In genomic region chr17:42337442-42337841, GRCh38 we compare ENCODE assay signal across 10 cellular contexts. TPM values are rescaled to one million over a fixed set of nuclear protein-coding genes. Genes with fewer than 3 reads are reported as not detected.
DNase-seq lines count a peak whose midpoint lies in the region; ATAC-seq and TF ChIP-seq lines count a peak whose summit lies in the region.
"Had no signal": no experiment of that assay in that cellular context is flagged by ENCODE, and none has a peak within 500 bp of the region (broad histone marks: within the 10 kb centered on the region; RNA-seq: fewer than 3 reads in every experiment).

No MANE protein-coding gene starts in this region.

- WGBS in neuronal stem cell (ENCODE audit: extremely low coverage in 2 of 2, insufficient read length in 2 of 2, insufficient replicate concordance in 1 of 2), 2 donors = no CpG with 5 or more reads among the region's 15 CpGs

- no peak overlapping the region for H2BK5ac ChIP-seq in neuronal stem cell (ENCODE audit: low read length)

- H3K27ac ChIP-seq in upper lobe of right lung (no peak overlapping the region), neuronal stem cell (replicated peaks; ENCODE audit: low read length) (no peak overlapping the region)

- H3K9ac ChIP-seq in neuronal stem cell (ENCODE audit: low read depth, low read length, poor library complexity) = no peak overlapping the region

- ATAC-seq in upper lobe of right lung (peak; percentile 81), HG02623 (IDR thresholded peaks at IDR 0.05; ENCODE audit: unreplicated experiment) (no peak), HG03159 (IDR thresholded peaks at IDR 0.05; ENCODE audit: unreplicated experiment) (no peak)

- H3K4me3 ChIP-seq in fibroblast of the aortic adventitia (ENCODE audit: low read depth, low read length) (no peak overlapping the region), upper lobe of right lung (no peak overlapping the region), neuronal stem cell (ENCODE audit: low read length in 2 of 2) (no peak overlapping the region)
- H3K4me3 ChIP-seq: thoracic aorta had no signal

- H3K4me1 ChIP-seq in upper lobe of right lung = no peaks in the 10 kb centered on the region
- H3K4me1 ChIP-seq in neuronal stem cell (ENCODE audit: control insufficient read depth in 2 of 2, insufficient read depth in 1 of 2, low read depth in 1 of 2, low read length in 2 of 2) = no peaks in the 10 kb centered on the region

- no peak overlapping the region for H2BK120ac ChIP-seq in neuronal stem cell (ENCODE audit: low read depth, low read length)

- H3K36me3 ChIP-seq in upper lobe of right lung = peaks cover 95% of the 10 kb centered on the region
- H3K36me3 ChIP-seq in neuronal stem cell (replicated peaks in 1 of 2; ENCODE audit: control insufficient read depth in 2 of 2, insufficient read depth in 2 of 2, low read length in 2 of 2) = peaks cover 25 to 95% of the 10 kb centered on the region in 2 donors

- H3K23ac ChIP-seq in neuronal stem cell (ENCODE audit: low read depth, low read length, poor library complexity) = no peak overlapping the region

- peaks cover 1% of the 10 kb centered on the region for H3K79me1 ChIP-seq in neuronal stem cell (ENCODE audit: low read depth, low read length)

- intact Hi-C loops in upper lobe of right lung (cut with DNase I) = no loop called here

- DNase-seq in activated T-cell treated with anti-CD3 and anti-CD28 coated beads for 1 hour (ENCODE audit: low read depth) (peak; percentile 40), activated T-cell treated with anti-CD3 and anti-CD28 coated beads for 4 hours (no peak), fibroblast of the aortic adventitia (ENCODE audit: low read depth) (peak; percentile 25), upper lobe of right lung (no peak), neuronal stem cell (ENCODE audit: low spot score) (no peak)
- DNase-seq in activated CD4-positive, alpha-beta T cell treated with anti-CD3 and anti-CD28 coated beads for 48 hours = peak; percentile 87
- DNase-seq: NCI-H345 had no signal

- TF ChIP-seq CTCF in fibroblast of the aortic adventitia (IDR thresholded peaks at IDR 0.05; ENCODE audit: insufficient read depth, low read length) = no peak
- TF ChIP-seq CTCF in upper lobe of right lung (IDR thresholded peaks at IDR 0.05) = no peak

- no peak overlapping the region for H4K8ac ChIP-seq in neuronal stem cell (ENCODE audit: low read depth, low read length)

- H2BK12ac ChIP-seq in neuronal stem cell (ENCODE audit: low read length) = no peak overlapping the region

- no peak overlapping the region for H3K18ac ChIP-seq in neuronal stem cell (ENCODE audit: low read length)

- no peak overlapping the region for H4K91ac ChIP-seq in neuronal stem cell (ENCODE audit: low read depth, low read length, poor library complexity)

- H3K14ac ChIP-seq in neuronal stem cell (ENCODE audit: low read length) = no peak overlapping the region

- no peaks in the 10 kb centered on the region for H3K9me3 ChIP-seq in upper lobe of right lung
- no peaks in the 10 kb centered on the region for H3K9me3 ChIP-seq in neuronal stem cell (replicated peaks in 1 of 2; ENCODE audit: control insufficient read depth in 2 of 2, insufficient read depth in 1 of 2, low read depth in 1 of 2, low read length in 2 of 2)
- H3K9me3 ChIP-seq: thoracic aorta had no signal

- H3K4ac ChIP-seq in neuronal stem cell (ENCODE audit: low read length) = no peak overlapping the region

- H3K27me3 ChIP-seq in upper lobe of right lung (no peaks in the 10 kb centered on the region), neuronal stem cell (ENCODE audit: control insufficient read depth in 3 of 3, insufficient read depth in 3 of 3, low read depth in 1 of 3, low read length in 3 of 3) (no peaks in the 10 kb centered on the region)

- H2AK5ac ChIP-seq in neuronal stem cell (ENCODE audit: low read depth, low read length) = no peak overlapping the region

- no peak overlapping the region for H2BK15ac ChIP-seq in neuronal stem cell (ENCODE audit: low read length)

- H3K4me2 ChIP-seq in neuronal stem cell (ENCODE audit: insufficient read depth, low read length, poor library complexity, severe bottlenecking) = no peak overlapping the region

- no peak overlapping the region for H2AFZ ChIP-seq in neuronal stem cell (ENCODE audit: low read length)

RNA-seq across cellular contexts. Expression of gene STAT5A, which starts 49.1 kb away (rescaled TPM):
- total RNA-seq in fibroblast of the aortic adventitia (ENCODE audit: low replicate concordance) = 25.2 and 27.3 TPM in 2 replicates
- 42.0 TPM for total RNA-seq in upper lobe of right lung
- 1.8 TPM for polyA plus RNA-seq in neuronal stem cell (2013, experiment 1 of 2)
- polyA plus RNA-seq in neuronal stem cell (2013, experiment 2 of 2) = 1.7 TPM

RNA-seq across cellular contexts. Expression of gene STAT3, which starts 50.8 kb away (rescaled TPM):
- total RNA-seq in fibroblast of the aortic adventitia (ENCODE audit: low replicate concordance) (103 and 137 TPM in 2 replicates), upper lobe of right lung (309 TPM)
- 31.5 TPM for polyA plus RNA-seq in neuronal stem cell (2013, experiment 1 of 2)
- 30.7 TPM for polyA plus RNA-seq in neuronal stem cell (2013, experiment 2 of 2)

Comparison
In these comparisons a context has a peak if more than half of its experiments do, and no peak if none do; other contexts are left out.
1. DNase-seq: peak in activated T-cell treated with anti-CD3 and anti-CD28 coated beads for 1 hour (single experiment), activated CD4-positive, alpha-beta T cell treated with anti-CD3 and anti-CD28 coated beads for 48 hours (single experiment) and fibroblast of the aortic adventitia (single experiment); none in activated T-cell treated with anti-CD3 and anti-CD28 coated beads for 4 hours (single experiment), upper lobe of right lung (single experiment) and neuronal stem cell (single experiment).